8 cellular contexts compared by ENCODE assay signal in genomic region chr1:109282952-109283747, GRCh38. TPM values are rescaled to one million over a fixed set of nuclear protein-coding genes. Genes with fewer than 3 reads are reported as not detected.
DNase-seq lines count a peak whose midpoint lies in the region; ATAC-seq, FAIRE-seq and TF ChIP-seq lines count a peak whose summit lies in the region.

Gene PSRC1, minus strand, starts transcription at chr1:109283145.

- TF ChIP-seq CTCF in CD14-positive monocyte (IDR thresholded peaks at IDR 0.05) (peak; percentile 71), HepG2 (CRISPR knock-in tag; IDR thresholded peaks at IDR 0.05) (peak; percentile 59)

- TF ChIP-seq EP300 in HepG2 (IDR thresholded peaks at IDR 0.05; ENCODE audit: low read depth in 2 of 2, low read length in 2 of 2) (0 out of 4 replicates have a peak, but pooled peaks of 1 of the 2 experiments have one; percentile 10), HepG2 (CRISPR knock-in tag; IDR thresholded peaks at IDR 0.05; ENCODE audit: borderline replicate concordance) (no peak; the same call in 1 of the 2 replicates)

- peaks cover 4 to 12% of the 10 kb centered on the region in 2 experiments; a peak in 2 of 5 replicates for H3K36me3 ChIP-seq in HepG2 (replicated peaks in 1 of 2; ENCODE audit: control insufficient read depth in 1 of 2, insufficient read depth in 2 of 2, low read length in 2 of 2)

- H3K27me3 ChIP-seq in HepG2 (ENCODE audit: control insufficient read depth in 1 of 2, insufficient read depth in 2 of 2, low read length in 2 of 2), result no peaks in the 10 kb centered on the region; a peak in 1 of 5 replicates

- peaks cover 52% of the 10 kb centered on the region for H3K4me1 ChIP-seq in HepG2 (ENCODE audit: insufficient read depth, low read length)

- peak; percentile 90 for ATAC-seq in GM19351 (IDR thresholded peaks at IDR 0.05; ENCODE audit: unreplicated experiment)
- peak; percentile 83 for ATAC-seq in HG03521 (IDR thresholded peaks at IDR 0.05; ENCODE audit: unreplicated experiment)
- peak; percentile 95 for ATAC-seq in HepG2

- peaks cover 42% of the 10 kb centered on the region for H3K4me1 Mint-ChIP-seq in CD14-positive monocyte

- peaks cover 18% of the 10 kb centered on the region for H3K79me2 ChIP-seq in HepG2 (ENCODE audit: insufficient read depth, low read length)

- intact Hi-C loops in CD14-positive monocyte (cut with micrococcal nuclease), result loop anchor here in 1 of 2 donors (2.0 kb wide), 1 partner anchor 114 kb away; the partner anchor contains the start of gene SORT1
- intact Hi-C loops in HepG2 (cut with micrococcal nuclease; ENCODE audit: unreplicated experiment), result loop anchor here (1.0 to 2.0 kb wide), 4 partner anchors 8 to 110 kb away; no protein-coding TSS in a partner anchor

- peaks cover 14 to 17% of the 10 kb centered on the region in 2 donors for H3K36me3 Mint-ChIP-seq in CD14-positive monocyte

- H2AFZ ChIP-seq in HepG2 (ENCODE audit: low read length), result peak within 1 kb of the TSS; percentile 46

- TSS peak; percentile 96 for BruUV-seq in HepG2 (replicated peaks; lab: Mats Ljungman, UMichigan)

- peak; percentile 73 for TF ChIP-seq RAD21 in HepG2 (CRISPR knock-in tag; IDR thresholded peaks at IDR 0.05)

- H3K4me3 ChIP-seq in HepG2 (replicated peaks in 1 of 3; ENCODE audit: insufficient read depth in 1 of 3, low read depth in 2 of 3, low read length in 3 of 3), result peak within 1 kb of the TSS; percentile 75 to 99 (median 93)

- WGBS in HepG2 (ENCODE audit: low lambda C conversion rate), result 1% methylated on average over 35 of the region's 56 CpGs

- no peaks in the 10 kb centered on the region for H3K27me3 Mint-ChIP-seq in CD14-positive monocyte (ENCODE audit: low read depth in 3 of 3)

- in situ Hi-C loops in HepG2 (cut with HindIII; ENCODE audit: extremely low pct_ligation_motif_present, low pct_unique_long_range_greater_than_20kb), result no loop called here

- peak within 1 kb of the TSS; percentile 80 for H3K9ac ChIP-seq in HepG2 (ENCODE audit: insufficient read depth, low read depth, low read length)

- H3K9me3 Mint-ChIP-seq in CD14-positive monocyte, result peaks cover 0 to 2% (median 0%) of the 10 kb centered on the region in 7 donors

- peak within 1 kb of the TSS; percentile 89 for H3K4me2 ChIP-seq in HepG2 (ENCODE audit: low read depth, low read length)

- peak; percentile 92 for FAIRE-seq in HepG2 (lab: Jason Lieb, UNC)

- DNase-seq in CD14-positive monocyte (ENCODE audit: low spot score) (peak; percentile 85), NCI-H748 (lab: John Stamatoyannopoulos, UW; ENCODE audit: unreplicated experiment) (peak; percentile 98), dermis blood vessel endothelial cell (peak; percentile 96), HepG2 (ENCODE audit: low spot score) (peak; percentile 90)
- peak; percentile 84 for DNase-seq in activated CD4-positive, alpha-beta T cell treated with anti-CD3 and anti-CD28 coated beads, Interleukin-2, amount 50 U/mL, for 1 hour
- peak; percentile 88 for DNase-seq in stimulated activated CD4-positive, alpha-beta T cell treated with anti-CD3 and anti-CD28 coated beads, Interleukin-4, amount 100 ng/mL, for 1 hour

- CTCF ChIA-PET in HepG2 (lab: Yijun Ruan, JAX; ENCODE audit: low intra/inter-chr PET ratio, low total read pairs), result interaction anchor here (1.9 kb wide), 1 partner anchor 19 kb away, joined by 8 read pairs; no protein-coding TSS in a partner anchor

- POLR2A ChIA-PET in HepG2 (lab: Yijun Ruan, JAX), result interaction anchor here (0.6 to 2.0 kb wide), 13 partner anchors 9 to 143 kb away, joined by 3 to 28 read pairs (median 8); partner anchors contain the start of genes MYBPHL, PSMA5, SARS1 and SORT1

- H3K27ac ChIP-seq in HepG2 (ENCODE audit: extremely low read length, insufficient read depth, low read length), result peak within 1 kb of the TSS; percentile 85

- peak; percentile 79 to 92 for TF ChIP-seq POLR2A in HepG2 (IDR thresholded peaks at IDR 0.05; ENCODE audit: insufficient read depth in 1 of 2, low read depth in 2 of 2, low read length in 2 of 2)

- H3K4me3 Mint-ChIP-seq in CD14-positive monocyte, result peak within 1 kb of the TSS; percentile 97 to 100

- no peaks in the 10 kb centered on the region for H3K9me3 ChIP-seq in HepG2 (ENCODE audit: low read length)

- H3K27ac Mint-ChIP-seq in CD14-positive monocyte, result peak within 1 kb of the TSS; percentile 87 to 97 (median 95)

- no peaks in the 10 kb centered on the region for H4K20me1 ChIP-seq in HepG2 (ENCODE audit: insufficient read depth, low read length)

TF ChIP-seq in HepG2, 621 proteins besides CTCF, POLR2A, EP300 and RAD21 (continues in another document):
- TF ChIP-seq ZNF672 (CRISPR knock-in tag; IDR thresholded peaks at IDR 0.05) (no peak), ZZZ3 (CRISPR knock-in tag; IDR thresholded peaks at IDR 0.05; ENCODE audit: borderline replicate concordance) (no peak; the same call in 1 of the 2 replicates), NR2F2 (IDR thresholded peaks at IDR 0.05; ENCODE audit: borderline replicate concordance, low read depth) (no peak), ZNF891 (CRISPR knock-in tag; IDR thresholded peaks at IDR 0.05) (peak; percentile 19), TP53 (CRISPR knock-in tag; conservative IDR thresholded peaks at IDR 0.05) (no peak), CBFB (CRISPR knock-in tag; IDR thresholded peaks at IDR 0.05) (peak; percentile 58; the same call in 1 of the 2 replicates), SIX1 (CRISPR knock-in tag; IDR thresholded peaks at IDR 0.05; ENCODE audit: borderline replicate concordance) (no peak), ZFP62 (CRISPR knock-in tag; IDR thresholded peaks at IDR 0.05) (no peak), ZNF569 (CRISPR knock-in tag; IDR thresholded peaks at IDR 0.05; ENCODE audit: borderline replicate concordance) (no peak), YEATS4 (CRISPR knock-in tag; IDR thresholded peaks at IDR 0.05; ENCODE audit: borderline replicate concordance) (peak; percentile 82; the same call in 1 of the 2 replicates), TOPORS (CRISPR knock-in tag; IDR thresholded peaks at IDR 0.05) (no peak), ZNF160 (CRISPR knock-in tag; IDR thresholded peaks at IDR 0.05) (peak; percentile 44), SP4 (CRISPR knock-in tag; IDR thresholded peaks at IDR 0.05) (peak; percentile 84), CBX2 (IDR thresholded peaks at IDR 0.05; ENCODE audit: low read depth, low read length) (no peak), CBX2 (CRISPR knock-in tag; IDR thresholded peaks at IDR 0.05; ENCODE audit: low read depth) (no peak), NFYC (CRISPR knock-in tag; IDR thresholded peaks at IDR 0.05) (peak; percentile 78)
- TF ChIP-seq, protein P1, sequence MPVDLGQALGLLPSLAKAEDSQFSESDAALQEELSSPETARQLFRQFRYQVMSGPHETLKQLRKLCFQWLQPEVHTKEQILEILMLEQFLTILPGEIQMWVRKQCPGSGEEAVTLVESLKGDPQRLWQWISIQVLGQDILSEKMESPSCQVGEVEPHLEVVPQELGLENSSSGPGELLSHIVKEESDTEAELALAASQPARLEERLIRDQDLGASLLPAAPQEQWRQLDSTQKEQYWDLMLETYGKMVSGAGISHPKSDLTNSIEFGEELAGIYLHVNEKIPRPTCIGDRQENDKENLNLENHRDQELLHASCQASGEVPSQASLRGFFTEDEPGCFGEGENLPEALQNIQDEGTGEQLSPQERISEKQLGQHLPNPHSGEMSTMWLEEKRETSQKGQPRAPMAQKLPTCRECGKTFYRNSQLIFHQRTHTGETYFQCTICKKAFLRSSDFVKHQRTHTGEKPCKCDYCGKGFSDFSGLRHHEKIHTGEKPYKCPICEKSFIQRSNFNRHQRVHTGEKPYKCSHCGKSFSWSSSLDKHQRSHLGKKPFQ (CRISPR knock-in tag; IDR thresholded peaks at IDR 0.05; ENCODE audit: insufficient replicate concordance), result no peak
- TF ChIP-seq, protein P2, sequence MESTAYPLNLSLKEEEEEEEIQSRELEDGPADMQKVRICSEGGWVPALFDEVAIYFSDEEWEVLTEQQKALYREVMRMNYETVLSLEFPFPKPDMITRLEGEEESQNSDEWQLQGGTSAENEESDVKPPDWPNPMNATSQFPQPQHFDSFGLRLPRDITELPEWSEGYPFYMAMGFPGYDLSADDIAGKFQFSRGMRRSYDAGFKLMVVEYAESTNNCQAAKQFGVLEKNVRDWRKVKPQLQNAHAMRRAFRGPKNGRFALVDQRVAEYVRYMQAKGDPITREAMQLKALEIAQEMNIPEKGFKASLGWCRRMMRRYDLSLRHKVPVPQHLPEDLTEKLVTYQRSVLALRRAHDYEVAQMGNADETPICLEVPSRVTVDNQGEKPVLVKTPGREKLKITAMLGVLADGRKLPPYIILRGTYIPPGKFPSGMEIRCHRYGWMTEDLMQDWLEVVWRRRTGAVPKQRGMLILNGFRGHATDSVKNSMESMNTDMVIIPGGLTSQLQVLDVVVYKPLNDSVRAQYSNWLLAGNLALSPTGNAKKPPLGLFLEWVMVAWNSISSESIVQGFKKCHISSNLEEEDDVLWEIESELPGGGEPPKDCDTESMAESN (CRISPR knock-in tag; conservative IDR thresholded peaks at IDR 0.05), result no peak; the same call in 1 of the 2 replicates

RNA-seq across cellular contexts. Expression of gene PSRC1, which starts in this region (rescaled TPM):
- polyA plus RNA-seq in CD14-positive monocyte (1 to 10 TPM; 5.8 to 7.1 TPM), HepG2 (2011; rRNA removed) (23.9 and 30.3 TPM in 2 replicates)
- total RNA-seq in dermis blood vessel endothelial cell (1.0 and 8.4 TPM in 2 replicates), HepG2 (2016; rRNA removed; fragmentation: Illumina TruSeq; extraction: Trizol) (26.5 and 28.6 TPM in 2 replicates)
- total RNA-seq in HepG2 (2016; cell fraction: cytosol; rRNA removed; fragmentation: Illumina TruSeq; extraction: Trizol; ENCODE audit: low read depth), result 15.7 and 18.2 TPM in 2 replicates
- total RNA-seq in HepG2 (2016; cell fraction: insoluble cytoplasmic fraction; rRNA removed; fragmentation: Illumina TruSeq; extraction: Trizol), result 23.7 and 27.5 TPM in 2 replicates
- total RNA-seq in HepG2 (2016; cell fraction: membrane; rRNA removed; fragmentation: Illumina TruSeq; extraction: Trizol), result 24.4 and 25.4 TPM in 2 replicates
- total RNA-seq in HepG2 (2016; cell fraction: nucleus; rRNA removed; fragmentation: Illumina TruSeq; extraction: Trizol), result 23.6 and 27.9 TPM in 2 replicates
- 11.8 and 18.1 TPM in 2 replicates for polyA plus RNA-seq in HepG2 (2011; cell fraction: cytosol; rRNA removed)
- 104 and 135 TPM in 2 replicates for polyA plus RNA-seq in HepG2 (2011; cell fraction: nucleus; rRNA removed)
- 12.2 and 19.3 TPM in 2 replicates for polyA plus RNA-seq in HepG2 (2012)
- polyA plus RNA-seq in HepG2 (2016; cell fraction: cytosol; fragmentation: Illumina TruSeq; extraction: Trizol; ENCODE audit: low read depth), result 13.9 and 14.3 TPM in 2 replicates
- 37.5 and 41.0 TPM in 2 replicates for polyA plus RNA-seq in HepG2 (2016; cell fraction: insoluble cytoplasmic fraction; fragmentation: Illumina TruSeq; extraction: Trizol; ENCODE audit: low read depth)
- 24.3 and 27.2 TPM in 2 replicates for polyA plus RNA-seq in HepG2 (2016; cell fraction: membrane; fragmentation: Illumina TruSeq; extraction: Trizol; ENCODE audit: low read depth)
- 82.1 and 85.7 TPM in 2 replicates for polyA plus RNA-seq in HepG2 (2016; cell fraction: nucleus; fragmentation: Illumina TruSeq; extraction: Trizol; ENCODE audit: insufficient read depth, low read depth)
- polyA minus RNA-seq in HepG2 (2011; rRNA and poly(A)+ RNA removed; ENCODE audit: low replicate concordance), result 12.7 and 26.2 TPM in 2 replicates
- polyA minus RNA-seq in HepG2 (2011; cell fraction: cytosol; rRNA and poly(A)+ RNA removed), result 7.7 and 12.2 TPM in 2 replicates
- polyA minus RNA-seq in HepG2 (2011; cell fraction: nucleus; rRNA and poly(A)+ RNA removed), result 12.3 and 21.4 TPM in 2 replicates

Comparison
In these comparisons a context has a peak if more than half of its experiments do, and no peak if none do; other contexts are left out.
1. Peak in every context shown above with its lines: DNase-seq, ATAC-seq, H3K4me3 ChIP-seq and H3K27ac ChIP-seq.